In genomic region chr17:40922239-40922638, GRCh38 we compare ENCODE assay signal across 9 cellular contexts. TPM values are rescaled to one million over a fixed set of nuclear protein-coding genes. Genes with fewer than 3 reads are reported as not detected.
DNase-seq lines count a peak whose midpoint lies in the region; ATAC-seq and TF ChIP-seq lines count a peak whose summit lies in the region.
"Had no signal": no experiment of that assay in that cellular context is flagged by ENCODE, and none has a peak within 500 bp of the region (broad histone marks: within the 10 kb centered on the region; RNA-seq: fewer than 3 reads in every experiment).

No MANE protein-coding gene starts in this region.

- no peak overlapping the region for H3K4me3 Mint-ChIP-seq in dendritic cell treated with granulocyte-macrophage colony-stimulating factor and Interleukin-4, amounts not matched to agents 40 ng/mL and 50 ng/mL, for 4 days
- H3K4me3 Mint-ChIP-seq: naive thymus-derived CD8-positive, alpha-beta T cell had no signal

- H3K27ac Mint-ChIP-seq in dendritic cell treated with granulocyte-macrophage colony-stimulating factor and Interleukin-4, amounts not matched to agents 40 ng/mL and 50 ng/mL, for 4 days = peak overlapping the region; percentile 74

- peaks cover 15% of the 10 kb centered on the region for H3K4me1 Mint-ChIP-seq in dendritic cell treated with granulocyte-macrophage colony-stimulating factor and Interleukin-4, amounts not matched to agents 40 ng/mL and 50 ng/mL, for 4 days (ENCODE audit: low read depth)

- H3K27ac ChIP-seq in AG04450 (ENCODE audit: low read depth, low read length) = no peak overlapping the region

- ATAC-seq in HG02852 (IDR thresholded peaks at IDR 0.05; ENCODE audit: unreplicated experiment) (no peak), GM21423 (IDR thresholded peaks at IDR 0.05; ENCODE audit: unreplicated experiment) (no peak), HG02759 (IDR thresholded peaks at IDR 0.05; ENCODE audit: unreplicated experiment) (no peak)
- ATAC-seq: naive thymus-derived CD8-positive, alpha-beta T cell had no signal

- H3K4me3 ChIP-seq in AG04450 (ENCODE audit: low read depth, low read length) = no peak overlapping the region
- no peak overlapping the region for H3K4me3 ChIP-seq in MG63

- H3K36me3 Mint-ChIP-seq in dendritic cell treated with granulocyte-macrophage colony-stimulating factor and Interleukin-4, amounts not matched to agents 40 ng/mL and 50 ng/mL, for 4 days (ENCODE audit: low read depth) = no peaks in the 10 kb centered on the region
- H3K36me3 Mint-ChIP-seq: naive thymus-derived CD8-positive, alpha-beta T cell had no signal

- TF ChIP-seq CTCF in AG04450 (IDR thresholded peaks at IDR 0.05; ENCODE audit: low read depth, low read length) = no peak

- POLR2A ChIA-PET in AG04450 (lab: Yijun Ruan, JAX) = no interaction called here

- CTCF ChIA-PET in AG04450 (lab: Charles Lee) = interaction anchor here (3.6 kb wide), 1 partner anchor 400 kb away, joined by 10 read pairs; no protein-coding TSS in a partner anchor

- no peaks in the 10 kb centered on the region for H3K9me3 Mint-ChIP-seq in dendritic cell treated with granulocyte-macrophage colony-stimulating factor and Interleukin-4, amounts not matched to agents 40 ng/mL and 50 ng/mL, for 4 days
- H3K9me3 Mint-ChIP-seq: naive thymus-derived CD8-positive, alpha-beta T cell had no signal

- intact Hi-C loops in dendritic cell treated with granulocyte-macrophage colony-stimulating factor and Interleukin-4, amounts not matched to agents 40 ng/mL and 50 ng/mL, for 4 days (cut with micrococcal nuclease) = no loop called here

- peaks cover 2% of the 10 kb centered on the region; the same call in 1 of the 2 replicates for H3K36me3 ChIP-seq in MG63

- DNase-seq in AG04450 (ENCODE audit: low read depth, low spot score) (peak; percentile 43), MG63 (peak; percentile 79), midbrain (lab: John Stamatoyannopoulos, UW) (peak; percentile 20), D341Med (ENCODE audit: low spot score) (no peak)
- DNase-seq: naive thymus-derived CD8-positive, alpha-beta T cell had no signal

- H3K27me3 ChIP-seq in AG04450 (ENCODE audit: control insufficient read depth, insufficient read depth, low read length) (no peaks in the 10 kb centered on the region), MG63 (no peaks in the 10 kb centered on the region)

- H3K27me3 Mint-ChIP-seq in dendritic cell treated with granulocyte-macrophage colony-stimulating factor and Interleukin-4, amounts not matched to agents 40 ng/mL and 50 ng/mL, for 4 days = peaks cover 19% of the 10 kb centered on the region

- no peaks in the 10 kb centered on the region for H3K9me3 ChIP-seq in AG04450 (ENCODE audit: control insufficient read depth, insufficient read depth, low read length)
- no peaks in the 10 kb centered on the region for H3K9me3 ChIP-seq in MG63

RNA-seq across cellular contexts. Expression of gene KRT23, which starts 15.2 kb away (rescaled TPM):
- 0.06 TPM in 1 of 2 replicates, not detected in the other for polyA plus RNA-seq in AG04450 (2011; rRNA removed)
- 0.14 TPM in 1 of 2 replicates, not detected in the other for polyA minus RNA-seq in AG04450 (2011; rRNA and poly(A)+ RNA removed)
- 0.07 TPM in 1 of 2 replicates, not detected in the other for total RNA-seq in MG63 (2014; rRNA removed; shearing (Covaris generic); ENCODE audit: low replicate concordance)
- total RNA-seq: naive thymus-derived CD8-positive, alpha-beta T cell had no signal
- polyA plus RNA-seq: naive thymus-derived CD8-positive, alpha-beta T cell had no signal

RNA-seq across cellular contexts. Expression of gene KRT20, which starts 37.2 kb away (rescaled TPM):
- polyA plus RNA-seq in AG04450 (2011; rRNA removed) = not detected in 2 replicates
- polyA minus RNA-seq in AG04450 (2011; rRNA and poly(A)+ RNA removed) = not detected in 2 replicates
- not detected in 2 replicates for total RNA-seq in MG63 (2014; rRNA removed; shearing (Covaris generic); ENCODE audit: low replicate concordance)
- total RNA-seq: naive thymus-derived CD8-positive, alpha-beta T cell had no signal
- polyA plus RNA-seq: naive thymus-derived CD8-positive, alpha-beta T cell had no signal

RNA-seq across cellular contexts. Expression of gene KRT39, which starts 44.5 kb away (rescaled TPM):
- 0.11 TPM in 1 of 2 replicates, not detected in the other for polyA plus RNA-seq in AG04450 (2011; rRNA removed)
- not detected in 2 replicates for polyA minus RNA-seq in AG04450 (2011; rRNA and poly(A)+ RNA removed)
- total RNA-seq in MG63 (2014; rRNA removed; shearing (Covaris generic); ENCODE audit: low replicate concordance) = not detected in 2 replicates
- total RNA-seq: naive thymus-derived CD8-positive, alpha-beta T cell had no signal
- polyA plus RNA-seq: naive thymus-derived CD8-positive, alpha-beta T cell had no signal

RNA-seq across cellular contexts. Expression of gene KRT12, which starts 55.2 kb away (rescaled TPM):
- not detected in 2 replicates for polyA plus RNA-seq in AG04450 (2011; rRNA removed)
- polyA minus RNA-seq in AG04450 (2011; rRNA and poly(A)+ RNA removed) = not detected in 2 replicates
- total RNA-seq in MG63 (2014; rRNA removed; shearing (Covaris generic); ENCODE audit: low replicate concordance) = not detected in 2 replicates
- total RNA-seq: naive thymus-derived CD8-positive, alpha-beta T cell had no signal
- polyA plus RNA-seq: naive thymus-derived CD8-positive, alpha-beta T cell had no signal
